In the genomic region with DNA sequence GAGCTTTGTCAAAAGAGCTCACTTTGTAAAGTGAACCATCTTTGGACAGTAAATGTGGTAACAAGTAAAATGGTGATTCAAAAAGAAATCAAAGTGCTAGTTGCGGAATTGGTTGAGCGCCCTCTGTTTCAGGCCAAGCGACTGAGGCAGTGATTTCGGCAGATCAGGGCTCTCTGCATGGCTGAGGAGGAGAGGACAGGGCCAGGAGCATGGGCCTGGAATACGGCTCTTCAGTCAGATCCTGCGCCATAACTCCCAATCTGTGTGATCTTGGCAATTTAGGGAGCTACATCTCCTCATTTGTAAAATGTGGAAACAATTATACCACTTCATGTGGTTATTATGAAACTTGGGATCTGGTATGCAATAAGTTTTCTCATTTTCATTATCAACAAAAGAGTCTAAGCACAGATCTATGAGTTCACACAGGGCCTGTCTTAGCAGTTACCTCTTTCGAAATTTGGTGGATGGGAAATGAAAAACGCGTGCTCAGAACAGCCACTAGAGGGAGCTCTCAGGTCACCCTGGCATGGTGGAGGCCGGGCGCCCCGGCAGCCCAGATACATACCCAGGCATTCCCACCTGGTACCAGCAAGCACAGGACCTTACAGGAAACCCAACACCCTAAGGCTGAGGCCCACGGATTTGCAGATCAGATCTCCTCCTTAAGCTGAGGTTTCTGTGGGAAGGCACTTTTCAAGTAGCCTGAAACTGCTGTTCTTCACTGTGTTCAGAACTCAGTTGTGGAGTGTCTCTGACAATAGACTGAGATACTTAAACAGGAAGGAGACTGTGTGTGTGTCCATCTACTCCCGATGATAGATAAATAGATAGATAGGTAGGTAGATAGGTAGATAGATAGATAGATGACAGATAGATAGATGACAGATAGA, we compare ENCODE assay signal across 1 cellular context.
A peak's percentile ranks its signal among the peaks of the same experiment; 100 is the strongest.
TF ChIP-seq lines count a peak whose summit lies in the region.

No MANE protein-coding gene starts in this region.

TF ChIP-seq in GM12878, 131 proteins besides CTCF, POLR2A, EP300 and RAD21 (continued from another document):
- TF ChIP-seq, protein P1, sequence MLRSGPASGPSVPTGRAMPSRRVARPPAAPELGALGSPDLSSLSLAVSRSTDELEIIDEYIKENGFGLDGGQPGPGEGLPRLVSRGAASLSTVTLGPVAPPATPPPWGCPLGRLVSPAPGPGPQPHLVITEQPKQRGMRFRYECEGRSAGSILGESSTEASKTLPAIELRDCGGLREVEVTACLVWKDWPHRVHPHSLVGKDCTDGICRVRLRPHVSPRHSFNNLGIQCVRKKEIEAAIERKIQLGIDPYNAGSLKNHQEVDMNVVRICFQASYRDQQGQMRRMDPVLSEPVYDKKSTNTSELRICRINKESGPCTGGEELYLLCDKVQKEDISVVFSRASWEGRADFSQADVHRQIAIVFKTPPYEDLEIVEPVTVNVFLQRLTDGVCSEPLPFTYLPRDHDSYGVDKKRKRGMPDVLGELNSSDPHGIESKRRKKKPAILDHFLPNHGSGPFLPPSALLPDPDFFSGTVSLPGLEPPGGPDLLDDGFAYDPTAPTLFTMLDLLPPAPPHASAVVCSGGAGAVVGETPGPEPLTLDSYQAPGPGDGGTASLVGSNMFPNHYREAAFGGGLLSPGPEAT (IDR thresholded peaks at IDR 0.05; ENCODE audit: low read depth): no peak
- TF ChIP-seq SMARCA5 (IDR thresholded peaks at IDR 0.05) (peak; percentile 74; the same call in 1 of the 2 replicates), SPI1 (IDR thresholded peaks at IDR 0.05; ENCODE audit: borderline replicate concordance, insufficient read depth, low read depth, low read length) (no peak), IRF4 (IDR thresholded peaks at IDR 0.05; ENCODE audit: low read depth, low read length) (peak; percentile 27; the same call in 1 of the 2 replicates), IKZF2 (IDR thresholded peaks at IDR 0.05) (peak in 1 of 2 experiments; percentile 13; a peak in 1 of 4 replicates), GATAD2B (conservative IDR thresholded peaks at IDR 0.05; ENCODE audit: low read depth) (peak; percentile 53; the same call in 1 of the 2 replicates), LARP7 (IDR thresholded peaks at IDR 0.05) (peak; percentile 51), POLR2AphosphoS2 (IDR thresholded peaks at IDR 0.05; ENCODE audit: low read depth, low read length) (no peak), TBL1XR1 (IDR thresholded peaks at IDR 0.05; ENCODE audit: low read depth, low read length) (no peak), NR2F1 (conservative IDR thresholded peaks at IDR 0.05) (no peak), NBN (IDR thresholded peaks at IDR 0.05) (0 out of 2 replicates have a peak, but pooled peaks have one; percentile 32), HCFC1 (IDR thresholded peaks at IDR 0.05; ENCODE audit: low read length) (0 out of 2 replicates have a peak, but pooled peaks have one; percentile 27)
- TF ChIP-seq, protein P2, sequence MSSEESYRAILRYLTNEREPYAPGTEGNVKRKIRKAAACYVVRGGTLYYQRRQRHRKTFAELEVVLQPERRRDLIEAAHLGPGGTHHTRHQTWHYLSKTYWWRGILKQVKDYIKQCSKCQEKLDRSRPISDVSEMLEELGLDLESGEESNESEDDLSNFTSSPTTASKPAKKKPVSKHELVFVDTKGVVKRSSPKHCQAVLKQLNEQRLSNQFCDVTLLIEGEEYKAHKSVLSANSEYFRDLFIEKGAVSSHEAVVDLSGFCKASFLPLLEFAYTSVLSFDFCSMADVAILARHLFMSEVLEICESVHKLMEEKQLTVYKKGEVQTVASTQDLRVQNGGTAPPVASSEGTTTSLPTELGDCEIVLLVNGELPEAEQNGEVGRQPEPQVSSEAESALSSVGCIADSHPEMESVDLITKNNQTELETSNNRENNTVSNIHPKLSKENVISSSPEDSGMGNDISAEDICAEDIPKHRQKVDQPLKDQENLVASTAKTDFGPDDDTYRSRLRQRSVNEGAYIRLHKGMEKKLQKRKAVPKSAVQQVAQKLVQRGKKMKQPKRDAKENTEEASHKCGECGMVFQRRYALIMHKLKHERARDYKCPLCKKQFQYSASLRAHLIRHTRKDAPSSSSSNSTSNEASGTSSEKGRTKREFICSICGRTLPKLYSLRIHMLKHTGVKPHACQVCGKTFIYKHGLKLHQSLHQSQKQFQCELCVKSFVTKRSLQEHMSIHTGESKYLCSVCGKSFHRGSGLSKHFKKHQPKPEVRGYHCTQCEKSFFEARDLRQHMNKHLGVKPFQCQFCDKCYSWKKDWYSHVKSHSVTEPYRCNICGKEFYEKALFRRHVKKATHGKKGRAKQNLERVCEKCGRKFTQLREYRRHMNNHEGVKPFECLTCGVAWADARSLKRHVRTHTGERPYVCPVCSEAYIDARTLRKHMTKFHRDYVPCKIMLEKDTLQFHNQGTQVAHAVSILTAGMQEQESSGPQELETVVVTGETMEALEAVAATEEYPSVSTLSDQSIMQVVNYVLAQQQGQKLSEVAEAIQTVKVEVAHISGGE (CRISPR knock-in tag; IDR thresholded peaks at IDR 0.05): no peak
TF ChIP-seq in GM12878: peak in this region for 12.
